28 cellular contexts compared by ENCODE assay signal in genomic region chr15:55980511-55980910, GRCh38.
"Had no signal": no experiment of that assay in that cellular context is flagged by ENCODE, and none has a peak within 500 bp of the region (broad histone marks: within the 10 kb centered on the region; RNA-seq: fewer than 3 reads in every experiment).

No MANE protein-coding gene starts in this region.

- H3K4me1 Mint-ChIP-seq: activated CD4-positive, alpha-beta T cell treated with anti-CD3 and anti-CD28 coated beads, Interleukin-2, amount 10 ng/mL, durations not matched to agents 7 days and 5 days; activated naive CD4-positive, alpha-beta T cell treated with anti-CD3 and anti-CD28 coated beads, Interleukin-2, amount 10 ng/mL, durations not matched to agents 7 days and 5 days; activated naive CD8-positive, alpha-beta T cell treated with anti-CD3 and anti-CD28 coated beads, Interleukin-2, amount 10 ng/mL, durations not matched to agents 7 days and 5 days; brain; endodermal cell; WTC11 had no signal

- H3K4me3 Mint-ChIP-seq: activated CD4-positive, alpha-beta T cell treated with anti-CD3 and anti-CD28 coated beads, Interleukin-2, amount 10 ng/mL, durations not matched to agents 7 days and 5 days; activated CD8-positive, alpha-beta T cell treated with anti-CD3 and anti-CD28 coated beads for 36 hours; activated naive CD4-positive, alpha-beta T cell treated with anti-CD3 and anti-CD28 coated beads, Interleukin-2, amount 10 ng/mL, durations not matched to agents 7 days and 5 days; activated naive CD8-positive, alpha-beta T cell treated with anti-CD3 and anti-CD28 coated beads, Interleukin-2, amount 10 ng/mL, durations not matched to agents 7 days and 5 days; activated T-cell treated with anti-CD3 and anti-CD28 coated beads, Interleukin-2, amount 50 U/mL, for 24 hours; activated T-cell treated with anti-CD3 and anti-CD28 coated beads, Interleukin-2, amount 50 U/mL, for 72 hours; brain; endodermal cell; WTC11 had no signal

- H3K36me3 Mint-ChIP-seq: WTC11 had no signal

- DNase-seq: activated CD4-positive, alpha-beta T cell treated with anti-CD3 and anti-CD28 coated beads for 1 hour; activated CD4-positive, alpha-beta T cell treated with anti-CD3 and anti-CD28 coated beads for 4 hours; activated CD4-positive, alpha-beta T cell treated with anti-CD3 and anti-CD28 coated beads, Interleukin-2, amount 10 ng/mL, durations not matched to agents 7 days and 5 days; activated CD4-positive, alpha-beta T cell treated with anti-CD3 and anti-CD28 coated beads, Interleukin-2, amount 50 U/mL, for 48 hours; activated CD8-positive, alpha-beta memory T cell treated with anti-CD3 and anti-CD28 coated beads for 24 hours; activated CD8-positive, alpha-beta T cell treated with anti-CD3 and anti-CD28 coated beads for 36 hours; activated gamma-delta T cell; activated naive CD4-positive, alpha-beta T cell; activated naive CD4-positive, alpha-beta T cell treated with anti-CD3 and anti-CD28 coated beads, Interleukin-2, amount 10 ng/mL, durations not matched to agents 7 days and 5 days; activated naive CD8-positive, alpha-beta T cell treated with anti-CD3 and anti-CD28 coated beads, Interleukin-2, amount 10 ng/mL, durations not matched to agents 7 days and 5 days; activated T-cell treated with anti-CD3 and anti-CD28 coated beads, Interleukin-2, amount 50 U/mL, for 24 hours; activated T-cell treated with anti-CD3 and anti-CD28 coated beads, Interleukin-2, amount 50 U/mL, for 72 hours; central memory CD4-positive, alpha-beta T cell; cerebellar nuclear complex; colonic mucosa; dorsolateral prefrontal cortex; effector memory CD4-positive, alpha-beta T cell; endodermal cell; foreskin fibroblast; head of caudate nucleus; T-helper 1 cell; T-helper 2 cell had no signal

- H3K27ac Mint-ChIP-seq: activated CD4-positive, alpha-beta T cell treated with anti-CD3 and anti-CD28 coated beads, Interleukin-2, amount 10 ng/mL, durations not matched to agents 7 days and 5 days; activated CD8-positive, alpha-beta T cell treated with anti-CD3 and anti-CD28 coated beads for 36 hours; activated naive CD4-positive, alpha-beta T cell treated with anti-CD3 and anti-CD28 coated beads, Interleukin-2, amount 10 ng/mL, durations not matched to agents 7 days and 5 days; activated naive CD4-positive, alpha-beta T cell treated with anti-CD3 and anti-CD28 coated beads, Interleukin-2, amount 50 U/mL, for 72 hours; activated naive CD8-positive, alpha-beta T cell treated with anti-CD3 and anti-CD28 coated beads, Interleukin-2, amount 10 ng/mL, durations not matched to agents 7 days and 5 days; activated T-cell treated with anti-CD3 and anti-CD28 coated beads, Interleukin-2, amount 50 U/mL, for 24 hours; activated T-cell treated with anti-CD3 and anti-CD28 coated beads, Interleukin-2, amount 50 U/mL, for 72 hours; brain; endodermal cell; WTC11 had no signal

- ATAC-seq: activated CD8-positive, alpha-beta T cell treated with anti-CD3 and anti-CD28 coated beads for 36 hours; activated naive CD4-positive, alpha-beta T cell treated with anti-CD3 and anti-CD28 coated beads, Interleukin-2, amount 50 U/mL, for 72 hours; activated T-cell treated with anti-CD3 and anti-CD28 coated beads, Interleukin-2, amount 50 U/mL, for 72 hours; esophagus mucosa; WTC11 had no signal

- H3K27me3 Mint-ChIP-seq: activated CD4-positive, alpha-beta T cell treated with anti-CD3 and anti-CD28 coated beads, Interleukin-2, amount 10 ng/mL, durations not matched to agents 7 days and 5 days; activated naive CD4-positive, alpha-beta T cell treated with anti-CD3 and anti-CD28 coated beads, Interleukin-2, amount 10 ng/mL, durations not matched to agents 7 days and 5 days; activated naive CD8-positive, alpha-beta T cell treated with anti-CD3 and anti-CD28 coated beads, Interleukin-2, amount 10 ng/mL, durations not matched to agents 7 days and 5 days; activated T-cell treated with anti-CD3 and anti-CD28 coated beads, Interleukin-2, amount 50 U/mL, for 24 hours; brain had no signal

- H3K9me3 ChIP-seq: ascending aorta, breast epithelium, colonic mucosa had no signal
